In the genomic region with DNA sequence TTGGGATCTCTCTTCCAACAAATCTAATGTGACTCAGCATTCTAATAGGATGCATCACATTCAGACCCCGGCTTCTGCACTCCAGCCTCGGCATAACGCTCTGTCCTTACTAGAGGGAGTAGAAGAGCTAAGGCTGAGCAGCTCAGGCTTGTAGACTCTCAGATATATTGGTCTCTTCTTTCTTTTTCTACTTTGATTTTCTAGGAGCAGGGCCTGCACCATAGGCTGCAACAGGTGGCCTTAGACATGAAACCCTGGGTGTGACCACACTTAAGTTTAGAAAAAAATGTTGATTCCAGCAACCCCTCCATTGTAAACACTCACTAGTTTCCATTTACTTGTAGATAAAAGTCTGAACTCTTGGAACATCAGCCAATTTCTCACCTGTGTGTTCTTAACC, we compare ENCODE assay signal across 19 cellular contexts.
"Had no signal": no experiment of that assay in that cellular context is flagged by ENCODE, and none has a peak within 500 bp of the region (broad histone marks: within the 10 kb centered on the region; RNA-seq: fewer than 3 reads in every experiment).

No MANE protein-coding gene starts in this region.

- DNase-seq: Karpas-422, KBM-7, MV-4-11, NCI-H1048, NCI-H1105, NCI-H1417, NCI-H1436 treated with DMSO at 0.1 percent for 48 hours, NCI-H1694, NCI-H187 treated with DMSO at 0.1 percent for 48 hours, NCI-H2029 treated with DMSO at 0.1 percent for 48 hours, NCI-H2171 treated with DMSO at 0.1 percent for 48 hours, NCI-H345, NCI-H446 treated with DMSO at 0.1 percent for 48 hours, NCI-H510A treated with DMSO at 0.1 percent for 48 hours, NCI-H526 treated with DMSO at 0.1 percent for 48 hours, NCI-H748 treated with DMSO at 0.1 percent for 48 hours, Right ventricle myocardium superior, RPMI8226, SIG-M5 had no signal
